8 cellular contexts compared by ENCODE assay signal in genomic region chr13:104984296-104984818, GRCh38.
DNase-seq lines count a peak whose midpoint lies in the region; ATAC-seq and TF ChIP-seq lines count a peak whose summit lies in the region.

No MANE protein-coding gene starts in this region.

- H3K27ac Mint-ChIP-seq in activated CD4-positive, alpha-beta T cell treated with anti-CD3 and anti-CD28 coated beads, Interleukin-2, amount 10 ng/mL, durations not matched to agents 7 days and 5 days = peak overlapping the region; percentile 74
- no peak overlapping the region for H3K27ac Mint-ChIP-seq in activated T-helper 1 cell treated with anti-CD3 and anti-CD28 coated beads, Interleukin-12 subunit alpha, Interleukin-12 subunit beta, Interleukin-2, Interleukin-4 antibody, amounts not matched to agents 30 ng/mL and 10 ng/mL and 1 ng/mL, durations not matched to agents 14 hours and 24 hours and 36 hours

- peak; percentile 85 for ATAC-seq in GM21423 (IDR thresholded peaks at IDR 0.05; ENCODE audit: unreplicated experiment)

- no peak overlapping the region for H3K4me3 ChIP-seq in foreskin fibroblast (ENCODE audit: low read depth in 1 of 2, low read length in 2 of 2)

- no peaks in the 10 kb centered on the region for H3K36me3 Mint-ChIP-seq in activated CD4-positive, alpha-beta T cell treated with anti-CD3 and anti-CD28 coated beads, Interleukin-2, amount 10 ng/mL, durations not matched to agents 7 days and 5 days (ENCODE audit: low read depth)
- H3K36me3 Mint-ChIP-seq in activated T-helper 1 cell treated with anti-CD3 and anti-CD28 coated beads, Interleukin-12 subunit alpha, Interleukin-12 subunit beta, Interleukin-2, Interleukin-4 antibody, amounts not matched to agents 30 ng/mL and 10 ng/mL and 1 ng/mL, durations not matched to agents 14 hours and 24 hours and 36 hours (ENCODE audit: low read depth) = no peaks in the 10 kb centered on the region

- H3K4me1 Mint-ChIP-seq in activated CD4-positive, alpha-beta T cell treated with anti-CD3 and anti-CD28 coated beads, Interleukin-2, amount 10 ng/mL, durations not matched to agents 7 days and 5 days = peaks cover 19% of the 10 kb centered on the region
- H3K4me1 Mint-ChIP-seq in activated T-helper 1 cell treated with anti-CD3 and anti-CD28 coated beads, Interleukin-12 subunit alpha, Interleukin-12 subunit beta, Interleukin-2, Interleukin-4 antibody, amounts not matched to agents 30 ng/mL and 10 ng/mL and 1 ng/mL, durations not matched to agents 14 hours and 24 hours and 36 hours (ENCODE audit: low read depth) = peaks cover 7% of the 10 kb centered on the region

- H3K9me3 Mint-ChIP-seq in activated CD4-positive, alpha-beta T cell treated with anti-CD3 and anti-CD28 coated beads, Interleukin-2, amount 10 ng/mL, durations not matched to agents 7 days and 5 days = peaks cover 3% of the 10 kb centered on the region
- no peaks in the 10 kb centered on the region for H3K9me3 Mint-ChIP-seq in activated T-helper 1 cell treated with anti-CD3 and anti-CD28 coated beads, Interleukin-12 subunit alpha, Interleukin-12 subunit beta, Interleukin-2, Interleukin-4 antibody, amounts not matched to agents 30 ng/mL and 10 ng/mL and 1 ng/mL, durations not matched to agents 14 hours and 24 hours and 36 hours

- CTCF ChIA-PET in activated CD4-positive, alpha-beta T cell treated with anti-CD3 and anti-CD28 coated beads, Interleukin-2, amount 10 ng/mL, durations not matched to agents 7 days and 5 days (lab: Charles Lee) = no interaction called here

- no peaks in the 10 kb centered on the region for H3K27me3 Mint-ChIP-seq in activated CD4-positive, alpha-beta T cell treated with anti-CD3 and anti-CD28 coated beads, Interleukin-2, amount 10 ng/mL, durations not matched to agents 7 days and 5 days
- no peaks in the 10 kb centered on the region for H3K27me3 Mint-ChIP-seq in activated T-helper 1 cell treated with anti-CD3 and anti-CD28 coated beads, Interleukin-12 subunit alpha, Interleukin-12 subunit beta, Interleukin-2, Interleukin-4 antibody, amounts not matched to agents 30 ng/mL and 10 ng/mL and 1 ng/mL, durations not matched to agents 14 hours and 24 hours and 36 hours (ENCODE audit: insufficient read depth)

- TF ChIP-seq CTCF in GM10266 (IDR thresholded peaks at IDR 0.05; ENCODE audit: control insufficient read depth, insufficient read depth, low read depth, missing control alignments) = no peak
- no peak for TF ChIP-seq CTCF in foreskin fibroblast (IDR thresholded peaks at IDR 0.05; ENCODE audit: low read depth, low read length)

- intact Hi-C loops in activated T-helper 1 cell treated with anti-CD3 and anti-CD28 coated beads, Interleukin-12 subunit alpha, Interleukin-12 subunit beta, Interleukin-2, Interleukin-4 antibody, amounts not matched to agents 30 ng/mL and 10 ng/mL and 1 ng/mL, durations not matched to agents 14 hours and 24 hours and 36 hours (cut with micrococcal nuclease) = no loop called here

- DNase-seq in GM10266 (ENCODE audit: extremely low spot score) (peak; percentile 8), HS-27A (ENCODE audit: low read depth) (peak; percentile 15), foreskin fibroblast (peak; percentile 15 to 74), GM19238 (ENCODE audit: insufficient read length, low spot score) (no peak)
- peak; percentile 48 for DNase-seq in activated CD4-positive, alpha-beta T cell treated with anti-CD3 and anti-CD28 coated beads, Interleukin-2, amount 10 ng/mL, durations not matched to agents 7 days and 5 days
- peak; percentile 7 for DNase-seq in stimulated activated CD4-positive, alpha-beta T cell treated with anti-CD3 and anti-CD28 coated beads, Interleukin-4, amount 100 ng/mL, for 1 hour
- no peak for DNase-seq in activated T-helper 1 cell treated with anti-CD3 and anti-CD28 coated beads, Interleukin-12 subunit alpha, Interleukin-12 subunit beta, Interleukin-2, Interleukin-4 antibody, amounts not matched to agents 30 ng/mL and 10 ng/mL and 1 ng/mL, durations not matched to agents 14 hours and 24 hours and 36 hours (ENCODE audit: low spot score)

- peak overlapping the region; percentile 3 for H3K4me3 Mint-ChIP-seq in activated CD4-positive, alpha-beta T cell treated with anti-CD3 and anti-CD28 coated beads, Interleukin-2, amount 10 ng/mL, durations not matched to agents 7 days and 5 days
- no peak overlapping the region for H3K4me3 Mint-ChIP-seq in activated T-helper 1 cell treated with anti-CD3 and anti-CD28 coated beads, Interleukin-12 subunit alpha, Interleukin-12 subunit beta, Interleukin-2, Interleukin-4 antibody, amounts not matched to agents 30 ng/mL and 10 ng/mL and 1 ng/mL, durations not matched to agents 14 hours and 24 hours and 36 hours

- POLR2A ChIA-PET in activated CD4-positive, alpha-beta T cell treated with anti-CD3 and anti-CD28 coated beads, Interleukin-2, amount 10 ng/mL, durations not matched to agents 7 days and 5 days (lab: Charles Lee) = no interaction called here

Comparison
In these comparisons a context has a peak if more than half of its experiments do, and no peak if none do; other contexts are left out.
1. DNase-seq: peak in GM10266 (single experiment), HS-27A (single experiment), activated CD4-positive, alpha-beta T cell treated with anti-CD3 and anti-CD28 coated beads, Interleukin-2, amount 10 ng/mL, durations not matched to agents 7 days and 5 days (single experiment), foreskin fibroblast (2 of 2) and stimulated activated CD4-positive, alpha-beta T cell treated with anti-CD3 and anti-CD28 coated beads, Interleukin-4, amount 100 ng/mL, for 1 hour (single experiment); none in GM19238 (single experiment) and activated T-helper 1 cell treated with anti-CD3 and anti-CD28 coated beads, Interleukin-12 subunit alpha, Interleukin-12 subunit beta, Interleukin-2, Interleukin-4 antibody, amounts not matched to agents 30 ng/mL and 10 ng/mL and 1 ng/mL, durations not matched to agents 14 hours and 24 hours and 36 hours (single experiment).